ENCODE assay signal across 19 cellular contexts in the genomic region with DNA sequence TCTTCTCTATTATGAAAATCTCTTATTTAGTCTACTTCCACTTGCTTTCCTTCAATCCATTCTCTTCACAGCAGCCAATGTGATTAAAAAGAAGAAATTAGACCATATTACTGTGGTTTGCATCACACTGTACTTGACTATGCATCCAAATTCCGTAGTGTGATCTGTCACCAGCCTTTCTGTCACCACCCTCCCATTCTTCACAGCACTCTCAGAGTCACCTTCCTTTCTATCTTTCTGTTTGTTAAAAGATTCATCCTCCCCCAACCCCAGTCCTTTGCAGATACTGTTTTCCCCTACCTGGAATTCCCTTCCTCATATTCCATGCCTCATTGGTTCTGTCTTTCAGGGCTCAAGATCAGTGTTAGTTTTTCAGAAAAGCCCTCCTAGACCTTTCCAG. TPM values are rescaled to one million over a fixed set of nuclear protein-coding genes. Genes with fewer than 3 reads are reported as not detected.
A peak's percentile ranks its signal among the peaks of the same experiment; 100 is the strongest.
DNase-seq lines count a peak whose midpoint lies in the region; ATAC-seq, FAIRE-seq and TF ChIP-seq lines count a peak whose summit lies in the region.
"Had no signal": no experiment of that assay in that cellular context is flagged by ENCODE, and none has a peak within 500 bp of the region (broad histone marks: within the 10 kb centered on the region; RNA-seq: fewer than 3 reads in every experiment).

No MANE protein-coding gene starts in this region.

- CTCF ChIA-PET in A549 (lab: Yijun Ruan, JAX), result interaction anchor here (1.0 kb wide), 1 partner anchor 207 kb away, joined by 3 read pairs; no protein-coding TSS in a partner anchor

- TF ChIP-seq EP300 in A549 (IDR thresholded peaks at IDR 0.05), result no peak

- 39% methylated on average over 1 of the region's 1 CpG for WGBS in A549 (ENCODE audit: missing lambda C conversion rate)
- WGBS in psoas muscle, 3 donors, result 0% methylated on average over 1 of the region's 1 CpG; no CpG with 5 or more reads in 1 of the 3 donors

- H3K36me3 Mint-ChIP-seq in natural killer cell, result peaks cover 34% of the 10 kb centered on the region

- peaks cover 0 to 7% of the 10 kb centered on the region in 2 donors for H3K36me3 ChIP-seq in psoas muscle (ENCODE audit: insufficient read depth in 1 of 2, low read depth in 1 of 2)

- H3K27me3 ChIP-seq in psoas muscle (ENCODE audit: insufficient read depth in 3 of 3, low read length in 2 of 3), result no peaks in the 10 kb centered on the region

- no peaks in the 10 kb centered on the region for H3K27me3 Mint-ChIP-seq in natural killer cell (ENCODE audit: low read depth in 2 of 2)
- H3K27me3 Mint-ChIP-seq: IgD-negative memory B cell; stimulated activated memory B cell treated with anti-CD40 and anti-IgM and Interleukin-4, amounts not matched to agents 10 μg/mL and 1 μg/mL and 100 μg/mL, for 72 hours had no signal

- peak overlapping the region; percentile 30 for H3K4me2 ChIP-seq in A549

- peak overlapping the region; percentile 56 to 80; a peak in 5 of 6 replicates for H3K27ac ChIP-seq in A549
- H3K27ac ChIP-seq in coronary artery, result peak overlapping the region; percentile 54 to 63
- peak overlapping the region; percentile 80 for H3K27ac ChIP-seq in psoas muscle

- H3K4me1 ChIP-seq in A549 (peaks cover 46% of the 10 kb centered on the region), psoas muscle (peaks cover 24% of the 10 kb centered on the region)

- TF ChIP-seq RAD21 in A549 (conservative IDR thresholded peaks at IDR 0.05 in 1 of 2, IDR thresholded peaks at IDR 0.05 in 1 of 2), result no peak

- no peak overlapping the region for H3K4me3 Mint-ChIP-seq in natural killer cell
- H3K4me3 Mint-ChIP-seq: IgD-negative memory B cell; stimulated activated memory B cell treated with anti-CD40 and anti-IgM and Interleukin-4, amounts not matched to agents 10 μg/mL and 1 μg/mL and 100 μg/mL, for 72 hours had no signal

- intact Hi-C loops in psoas muscle (cut with DNase I), result no loop called here
- intact Hi-C loops in natural killer cell (cut with micrococcal nuclease), result no loop called here

- DNase-seq in A549 (ENCODE audit: low read depth in 1 of 2, low spot score in 1 of 2), result no peak
- DNase-seq in NCI-H2107 (lab: John Stamatoyannopoulos, UW), result peak; percentile 22
- no peak for DNase-seq in coronary artery (ENCODE audit: low spot score)
- DNase-seq in psoas muscle, result no peak
- DNase-seq in COLO829 (ENCODE audit: low spot score), result no peak
- DNase-seq in natural killer cell, result no peak
- DNase-seq in GM20000 (ENCODE audit: low spot score), result no peak
- DNase-seq: activated CD4-positive, alpha-beta T cell treated with anti-CD3 and anti-CD28 coated beads, Interleukin-2, amount 50 U/mL, for 48 hours; activated T-cell treated with anti-CD3 and anti-CD28 coated beads, Interleukin-2, amount 50 U/mL, for 48 hours; central memory CD4-positive, alpha-beta T cell; foreskin melanocyte; GF-D8; mesenchymal stem cell; NCI-H2171; NK-92 treated with Interleukin-12 subunit alpha and Interleukin-12 subunit beta, amount 100 ng/mL, for 24 hours had no signal

- H3K4me3 ChIP-seq in A549 (no peak overlapping the region), coronary artery (no peak overlapping the region), psoas muscle (no peak overlapping the region)
- H3K4me3 ChIP-seq: skin epidermis had no signal

- ATAC-seq in A549 (peak in 1 of 2 experiments; percentile 16; a peak in 1 of 6 replicates), psoas muscle (no peak), GM21576 (IDR thresholded peaks at IDR 0.05; ENCODE audit: unreplicated experiment) (no peak), natural killer cell (no peak)
- ATAC-seq: stimulated activated memory B cell treated with anti-CD40 and anti-IgM and Interleukin-4, amounts not matched to agents 10 μg/mL and 1 μg/mL and 100 μg/mL, for 72 hours had no signal

- H3K4me1 Mint-ChIP-seq in natural killer cell, result peaks cover 5% of the 10 kb centered on the region in 2 donors
- H3K4me1 Mint-ChIP-seq: IgD-negative memory B cell; stimulated activated memory B cell treated with anti-CD40 and anti-IgM and Interleukin-4, amounts not matched to agents 10 μg/mL and 1 μg/mL and 100 μg/mL, for 72 hours had no signal

- no peak for TF ChIP-seq POLR2A in A549 (IDR thresholded peaks at IDR 0.05; ENCODE audit: low read length)

- H3K27ac Mint-ChIP-seq in natural killer cell, result no peak overlapping the region
- H3K27ac Mint-ChIP-seq: IgD-negative memory B cell; stimulated activated memory B cell treated with anti-CD40 and anti-IgM and Interleukin-4, amounts not matched to agents 10 μg/mL and 1 μg/mL and 100 μg/mL, for 72 hours had no signal

- no peaks in the 10 kb centered on the region for H3K9me3 Mint-ChIP-seq in natural killer cell
- H3K9me3 Mint-ChIP-seq: IgD-negative memory B cell; stimulated activated memory B cell treated with anti-CD40 and anti-IgM and Interleukin-4, amounts not matched to agents 10 μg/mL and 1 μg/mL and 100 μg/mL, for 72 hours had no signal

- TF ChIP-seq CTCF in A549 (IDR thresholded peaks at IDR 0.05) (no peak), coronary artery (IDR thresholded peaks at IDR 0.05) (no peak), psoas muscle (IDR thresholded peaks at IDR 0.05) (no peak), natural killer cell (IDR thresholded peaks at IDR 0.05) (no peak), GM20000 (IDR thresholded peaks at IDR 0.05; ENCODE audit: extremely low read depth, missing control alignments) (no peak)

- POLR2A ChIA-PET in A549 (lab: Yijun Ruan, JAX), result no interaction called here

- no peaks in the 10 kb centered on the region for H3K9me3 ChIP-seq in A549
- no peaks in the 10 kb centered on the region for H3K9me3 ChIP-seq in psoas muscle

- no peak for FAIRE-seq in A549 (lab: Jason Lieb, UNC)

TF ChIP-seq in A549, 52 proteins besides CTCF, POLR2A, EP300 and RAD21:
- TF ChIP-seq HOXA7 (CRISPR knock-in tag; IDR thresholded peaks at IDR 0.05) (no peak), HOXB5 (CRISPR knock-in tag; IDR thresholded peaks at IDR 0.05) (no peak), BHLHE40 (IDR thresholded peaks at IDR 0.05; ENCODE audit: low read depth, low read length) (no peak), CBX8 (IDR thresholded peaks at IDR 0.05) (no peak)
- TF ChIP-seq, protein P1, sequence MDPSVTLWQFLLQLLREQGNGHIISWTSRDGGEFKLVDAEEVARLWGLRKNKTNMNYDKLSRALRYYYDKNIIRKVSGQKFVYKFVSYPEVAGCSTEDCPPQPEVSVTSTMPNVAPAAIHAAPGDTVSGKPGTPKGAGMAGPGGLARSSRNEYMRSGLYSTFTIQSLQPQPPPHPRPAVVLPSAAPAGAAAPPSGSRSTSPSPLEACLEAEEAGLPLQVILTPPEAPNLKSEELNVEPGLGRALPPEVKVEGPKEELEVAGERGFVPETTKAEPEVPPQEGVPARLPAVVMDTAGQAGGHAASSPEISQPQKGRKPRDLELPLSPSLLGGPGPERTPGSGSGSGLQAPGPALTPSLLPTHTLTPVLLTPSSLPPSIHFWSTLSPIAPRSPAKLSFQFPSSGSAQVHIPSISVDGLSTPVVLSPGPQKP (IDR thresholded peaks at IDR 0.05; ENCODE audit: low read depth, low read length), result no peak

RNA-seq across cellular contexts. Expression of a gene that starts 55.0 kb away (rescaled TPM):
- 39.7 and 42.1 TPM in 2 replicates for polyA plus RNA-seq in A549 (2011; rRNA removed)
- 14.8 and 16.3 TPM in 2 replicates for polyA plus RNA-seq in A549 (2012; cell fraction: cytosol; rRNA removed)
- 7.3 and 7.6 TPM in 2 replicates for polyA plus RNA-seq in A549 (2012; cell fraction: nucleus; rRNA removed)
- 31.8 to 34.0 TPM (median 33.2 TPM) in 3 replicates for polyA plus RNA-seq in A549 (2017; fragmentation: RNase III; extraction: RNeasy Plus Mini Kit Qiagen cat#74134 plus additional on column Dnase treatment)
- polyA minus RNA-seq in A549 (2011; rRNA and poly(A)+ RNA removed), result 17.5 and 21.1 TPM in 2 replicates
- total RNA-seq in psoas muscle, result 10 to 100 TPM in 3 of 4 donors, 1 to 10 TPM in 1; 8.2 to 17.1 (median 13.2) TPM
- polyA plus RNA-seq in psoas muscle, result 10 to 100 TPM in 2 of 3 donors, 1 to 10 TPM in 1; 6.1 to 17.0 (median 12.9) TPM
- total RNA-seq in natural killer cell, result 10 to 100 TPM; 21.6 to 24.0 (median 22.6) TPM
